1 cellular context compared by ENCODE assay signal in the genomic region with DNA sequence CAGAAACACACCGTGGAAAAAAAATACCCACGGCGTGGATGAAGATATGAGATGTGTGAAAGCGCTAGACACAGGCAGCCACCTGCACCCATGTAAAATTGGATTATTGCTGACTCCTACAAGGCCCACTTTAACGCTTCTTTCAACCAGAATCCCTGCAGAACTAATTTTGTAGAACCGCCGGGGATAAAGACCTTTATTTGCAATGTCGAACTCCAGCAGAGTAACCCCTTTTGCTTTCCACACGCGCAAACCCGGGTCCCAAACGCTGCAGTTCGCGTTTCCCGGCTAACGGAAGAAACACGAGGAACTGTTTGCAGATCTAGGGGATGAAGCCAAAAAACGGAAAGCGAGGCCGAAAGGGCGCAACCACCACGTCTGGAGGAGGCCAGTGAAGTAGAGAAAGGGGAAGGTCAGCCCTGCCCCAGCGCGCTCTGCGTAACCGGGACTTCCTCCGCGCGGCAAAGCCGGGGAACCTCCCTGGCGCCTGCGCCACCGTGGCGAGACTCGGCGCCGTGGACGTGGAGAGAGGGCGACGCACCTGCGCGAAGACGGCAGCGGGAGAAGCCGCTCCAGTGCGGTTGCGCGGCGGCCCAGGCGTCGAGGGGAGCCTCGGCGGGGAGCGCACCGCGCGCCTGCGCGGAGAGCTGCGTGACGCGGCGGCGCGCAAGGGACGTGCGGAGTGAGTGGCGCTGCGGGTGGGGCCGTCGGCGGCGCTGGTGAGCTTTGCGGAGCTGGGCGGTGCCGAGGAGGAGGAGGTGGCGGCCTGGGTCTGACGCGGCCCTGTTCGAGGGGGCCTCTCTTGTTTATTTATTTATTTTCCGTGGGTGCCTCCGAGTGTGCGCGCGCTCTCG.
TF ChIP-seq lines count a peak whose summit lies in the region.

A gene (plus strand): TSS at position 729 of the 854 bp plus-strand sequence. CDS start 295 bp downstream, outside the sequence.

TF ChIP-seq in HepG2, 621 proteins besides CTCF, POLR2A, EP300 and RAD21 (continued from another document and continues in another):
- TF ChIP-seq, protein P1, sequence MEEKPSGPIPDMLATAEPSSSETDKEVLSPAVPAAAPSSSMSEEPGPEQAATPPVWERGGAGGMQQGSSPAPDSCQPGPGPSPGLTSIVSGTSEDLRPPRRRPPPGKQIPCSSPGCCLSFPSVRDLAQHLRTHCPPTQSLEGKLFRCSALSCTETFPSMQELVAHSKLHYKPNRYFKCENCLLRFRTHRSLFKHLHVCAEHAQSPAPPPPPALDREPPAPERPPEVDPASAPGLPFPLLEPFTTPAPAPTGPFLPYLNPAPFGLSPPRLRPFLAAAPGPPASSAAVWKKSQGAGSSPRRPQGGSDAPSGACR (CRISPR knock-in tag; IDR thresholded peaks at IDR 0.05): no peak
- no peak for TF ChIP-seq PAWR (CRISPR knock-in tag; IDR thresholded peaks at IDR 0.05; ENCODE audit: borderline replicate concordance)
- peak; percentile 87; the same call in 1 of the 2 replicates for TF ChIP-seq ZFP41 (CRISPR knock-in tag; IDR thresholded peaks at IDR 0.05; ENCODE audit: borderline replicate concordance)
- TF ChIP-seq, protein P2, sequence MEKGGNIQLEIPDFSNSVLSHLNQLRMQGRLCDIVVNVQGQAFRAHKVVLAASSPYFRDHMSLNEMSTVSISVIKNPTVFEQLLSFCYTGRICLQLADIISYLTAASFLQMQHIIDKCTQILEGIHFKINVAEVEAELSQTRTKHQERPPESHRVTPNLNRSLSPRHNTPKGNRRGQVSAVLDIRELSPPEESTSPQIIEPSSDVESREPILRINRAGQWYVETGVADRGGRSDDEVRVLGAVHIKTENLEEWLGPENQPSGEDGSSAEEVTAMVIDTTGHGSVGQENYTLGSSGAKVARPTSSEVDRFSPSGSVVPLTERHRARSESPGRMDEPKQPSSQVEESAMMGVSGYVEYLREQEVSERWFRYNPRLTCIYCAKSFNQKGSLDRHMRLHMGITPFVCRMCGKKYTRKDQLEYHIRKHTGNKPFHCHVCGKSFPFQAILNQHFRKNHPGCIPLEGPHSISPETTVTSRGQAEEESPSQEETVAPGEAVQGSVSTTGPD (CRISPR knock-in tag; IDR thresholded peaks at IDR 0.05): peak; percentile 22; the same call in 1 of the 2 replicates
- TF ChIP-seq MTF1 (CRISPR knock-in tag; IDR thresholded peaks at IDR 0.05): no peak
- peak; percentile 91 for TF ChIP-seq YEATS4 (CRISPR knock-in tag; IDR thresholded peaks at IDR 0.05; ENCODE audit: borderline replicate concordance)
- TF ChIP-seq ISL2 (CRISPR knock-in tag; IDR thresholded peaks at IDR 0.05): peak; percentile 32
- TF ChIP-seq MIER3 (CRISPR knock-in tag; IDR thresholded peaks at IDR 0.05; ENCODE audit: borderline replicate concordance): peak; percentile 65; the same call in 1 of the 2 replicates
- TF ChIP-seq ZNF460 (CRISPR knock-in tag; IDR thresholded peaks at IDR 0.05; ENCODE audit: borderline replicate concordance): no peak
- TF ChIP-seq, protein P3, sequence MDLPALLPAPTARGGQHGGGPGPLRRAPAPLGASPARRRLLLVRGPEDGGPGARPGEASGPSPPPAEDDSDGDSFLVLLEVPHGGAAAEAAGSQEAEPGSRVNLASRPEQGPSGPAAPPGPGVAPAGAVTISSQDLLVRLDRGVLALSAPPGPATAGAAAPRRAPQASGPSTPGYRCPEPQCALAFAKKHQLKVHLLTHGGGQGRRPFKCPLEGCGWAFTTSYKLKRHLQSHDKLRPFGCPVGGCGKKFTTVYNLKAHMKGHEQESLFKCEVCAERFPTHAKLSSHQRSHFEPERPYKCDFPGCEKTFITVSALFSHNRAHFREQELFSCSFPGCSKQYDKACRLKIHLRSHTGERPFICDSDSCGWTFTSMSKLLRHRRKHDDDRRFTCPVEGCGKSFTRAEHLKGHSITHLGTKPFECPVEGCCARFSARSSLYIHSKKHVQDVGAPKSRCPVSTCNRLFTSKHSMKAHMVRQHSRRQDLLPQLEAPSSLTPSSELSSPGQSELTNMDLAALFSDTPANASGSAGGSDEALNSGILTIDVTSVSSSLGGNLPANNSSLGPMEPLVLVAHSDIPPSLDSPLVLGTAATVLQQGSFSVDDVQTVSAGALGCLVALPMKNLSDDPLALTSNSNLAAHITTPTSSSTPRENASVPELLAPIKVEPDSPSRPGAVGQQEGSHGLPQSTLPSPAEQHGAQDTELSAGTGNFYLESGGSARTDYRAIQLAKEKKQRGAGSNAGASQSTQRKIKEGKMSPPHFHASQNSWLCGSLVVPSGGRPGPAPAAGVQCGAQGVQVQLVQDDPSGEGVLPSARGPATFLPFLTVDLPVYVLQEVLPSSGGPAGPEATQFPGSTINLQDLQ (CRISPR knock-in tag; IDR thresholded peaks at IDR 0.05): peak; percentile 76; the same call in 1 of the 2 replicates
- 0 out of 2 replicates have a peak, but pooled peaks have one; percentile 75 for TF ChIP-seq ZNF296 (CRISPR knock-in tag; conservative IDR thresholded peaks at IDR 0.05)
- 0 out of 2 replicates have a peak, but pooled peaks have one; percentile 70 for TF ChIP-seq ZFYVE20 (CRISPR knock-in tag; IDR thresholded peaks at IDR 0.05; ENCODE audit: borderline replicate concordance, low read depth)
- TF ChIP-seq ZNF263 (CRISPR knock-in tag; IDR thresholded peaks at IDR 0.05): peak; percentile 38; the same call in 1 of the 2 replicates
- TF ChIP-seq ZMAT3 (CRISPR knock-in tag; conservative IDR thresholded peaks at IDR 0.05): 0 out of 2 replicates have a peak, but pooled peaks have one; percentile 60
- peak; percentile 84; the same call in 1 of the 2 replicates for TF ChIP-seq ZFP90 (CRISPR knock-in tag; IDR thresholded peaks at IDR 0.05; ENCODE audit: borderline replicate concordance)
- no peak for TF ChIP-seq ZNF552 (CRISPR knock-in tag; IDR thresholded peaks at IDR 0.05; ENCODE audit: borderline replicate concordance)
- TF ChIP-seq ZNF724P (CRISPR knock-in tag; IDR thresholded peaks at IDR 0.05; ENCODE audit: borderline replicate concordance): peak; percentile 97
- no peak for TF ChIP-seq DNMT3B (CRISPR knock-in tag; conservative IDR thresholded peaks at IDR 0.05)
- TF ChIP-seq, protein P4, sequence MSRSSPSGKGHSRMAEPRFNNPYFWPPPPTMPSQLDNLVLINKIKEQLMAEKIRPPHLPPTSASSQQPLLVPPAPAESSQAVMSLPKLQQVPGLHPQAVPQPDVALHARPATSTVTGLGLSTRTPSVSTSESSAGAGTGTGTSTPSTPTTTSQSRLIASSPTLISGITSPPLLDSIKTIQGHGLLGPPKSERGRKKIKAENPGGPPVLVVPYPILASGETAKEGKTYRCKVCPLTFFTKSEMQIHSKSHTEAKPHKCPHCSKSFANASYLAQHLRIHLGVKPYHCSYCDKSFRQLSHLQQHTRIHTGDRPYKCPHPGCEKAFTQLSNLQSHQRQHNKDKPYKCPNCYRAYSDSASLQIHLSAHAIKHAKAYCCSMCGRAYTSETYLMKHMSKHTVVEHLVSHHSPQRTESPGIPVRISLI (CRISPR knock-in tag; IDR thresholded peaks at IDR 0.05; ENCODE audit: borderline replicate concordance): 0 out of 2 replicates have a peak, but pooled peaks have one; percentile 17
- TF ChIP-seq ZNF34 (CRISPR knock-in tag; IDR thresholded peaks at IDR 0.05; ENCODE audit: borderline replicate concordance): no peak
- TF ChIP-seq ZFP36L1 (CRISPR knock-in tag; IDR thresholded peaks at IDR 0.05): 0 out of 2 replicates have a peak, but pooled peaks have one; percentile 68
- TF ChIP-seq, protein P5, sequence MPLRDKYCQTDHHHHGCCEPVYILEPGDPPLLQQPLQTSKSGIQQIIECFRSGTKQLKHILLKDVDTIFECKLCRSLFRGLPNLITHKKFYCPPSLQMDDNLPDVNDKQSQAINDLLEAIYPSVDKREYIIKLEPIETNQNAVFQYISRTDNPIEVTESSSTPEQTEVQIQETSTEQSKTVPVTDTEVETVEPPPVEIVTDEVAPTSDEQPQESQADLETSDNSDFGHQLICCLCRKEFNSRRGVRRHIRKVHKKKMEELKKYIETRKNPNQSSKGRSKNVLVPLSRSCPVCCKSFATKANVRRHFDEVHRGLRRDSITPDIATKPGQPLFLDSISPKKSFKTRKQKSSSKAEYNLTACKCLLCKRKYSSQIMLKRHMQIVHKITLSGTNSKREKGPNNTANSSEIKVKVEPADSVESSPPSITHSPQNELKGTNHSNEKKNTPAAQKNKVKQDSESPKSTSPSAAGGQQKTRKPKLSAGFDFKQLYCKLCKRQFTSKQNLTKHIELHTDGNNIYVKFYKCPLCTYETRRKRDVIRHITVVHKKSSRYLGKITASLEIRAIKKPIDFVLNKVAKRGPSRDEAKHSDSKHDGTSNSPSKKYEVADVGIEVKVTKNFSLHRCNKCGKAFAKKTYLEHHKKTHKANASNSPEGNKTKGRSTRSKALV (CRISPR knock-in tag; IDR thresholded peaks at IDR 0.05): peak; percentile 92
- TF ChIP-seq GATA4 (IDR thresholded peaks at IDR 0.05; ENCODE audit: borderline replicate concordance, low read depth): peak; percentile 29; the same call in 1 of the 2 replicates
- TF ChIP-seq, protein P6, sequence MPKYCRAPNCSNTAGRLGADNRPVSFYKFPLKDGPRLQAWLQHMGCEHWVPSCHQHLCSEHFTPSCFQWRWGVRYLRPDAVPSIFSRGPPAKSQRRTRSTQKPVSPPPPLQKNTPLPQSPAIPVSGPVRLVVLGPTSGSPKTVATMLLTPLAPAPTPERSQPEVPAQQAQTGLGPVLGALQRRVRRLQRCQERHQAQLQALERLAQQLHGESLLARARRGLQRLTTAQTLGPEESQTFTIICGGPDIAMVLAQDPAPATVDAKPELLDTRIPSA (CRISPR knock-in tag; IDR thresholded peaks at IDR 0.05; ENCODE audit: borderline replicate concordance): peak; percentile 98
- no peak for TF ChIP-seq RAD51 (IDR thresholded peaks at IDR 0.05; ENCODE audit: borderline replicate concordance)
- no peak for TF ChIP-seq HNRNPK (IDR thresholded peaks at IDR 0.05; ENCODE audit: low read depth, low read length, poor library complexity, severe bottlenecking)
- peak; percentile 45; the same call in 1 of the 2 replicates for TF ChIP-seq ZNF598 (CRISPR knock-in tag; IDR thresholded peaks at IDR 0.05; ENCODE audit: borderline replicate concordance)
- TF ChIP-seq POLR2AphosphoS5 (IDR thresholded peaks at IDR 0.05; ENCODE audit: low read depth, low read length): peak; percentile 90
- TF ChIP-seq RNF2 (conservative IDR thresholded peaks at IDR 0.05; ENCODE audit: low read depth): peak; percentile 90
- TF ChIP-seq ZFP37 (CRISPR knock-in tag; IDR thresholded peaks at IDR 0.05; ENCODE audit: borderline replicate concordance): no peak
- 0 out of 2 replicates have a peak, but pooled peaks have one; percentile 31 for TF ChIP-seq ZFP36L2 (CRISPR knock-in tag; IDR thresholded peaks at IDR 0.05)
- TF ChIP-seq ZNF468 (CRISPR knock-in tag; IDR thresholded peaks at IDR 0.05): peak; percentile 24; the same call in 1 of the 2 replicates
- TF ChIP-seq, protein P7, sequence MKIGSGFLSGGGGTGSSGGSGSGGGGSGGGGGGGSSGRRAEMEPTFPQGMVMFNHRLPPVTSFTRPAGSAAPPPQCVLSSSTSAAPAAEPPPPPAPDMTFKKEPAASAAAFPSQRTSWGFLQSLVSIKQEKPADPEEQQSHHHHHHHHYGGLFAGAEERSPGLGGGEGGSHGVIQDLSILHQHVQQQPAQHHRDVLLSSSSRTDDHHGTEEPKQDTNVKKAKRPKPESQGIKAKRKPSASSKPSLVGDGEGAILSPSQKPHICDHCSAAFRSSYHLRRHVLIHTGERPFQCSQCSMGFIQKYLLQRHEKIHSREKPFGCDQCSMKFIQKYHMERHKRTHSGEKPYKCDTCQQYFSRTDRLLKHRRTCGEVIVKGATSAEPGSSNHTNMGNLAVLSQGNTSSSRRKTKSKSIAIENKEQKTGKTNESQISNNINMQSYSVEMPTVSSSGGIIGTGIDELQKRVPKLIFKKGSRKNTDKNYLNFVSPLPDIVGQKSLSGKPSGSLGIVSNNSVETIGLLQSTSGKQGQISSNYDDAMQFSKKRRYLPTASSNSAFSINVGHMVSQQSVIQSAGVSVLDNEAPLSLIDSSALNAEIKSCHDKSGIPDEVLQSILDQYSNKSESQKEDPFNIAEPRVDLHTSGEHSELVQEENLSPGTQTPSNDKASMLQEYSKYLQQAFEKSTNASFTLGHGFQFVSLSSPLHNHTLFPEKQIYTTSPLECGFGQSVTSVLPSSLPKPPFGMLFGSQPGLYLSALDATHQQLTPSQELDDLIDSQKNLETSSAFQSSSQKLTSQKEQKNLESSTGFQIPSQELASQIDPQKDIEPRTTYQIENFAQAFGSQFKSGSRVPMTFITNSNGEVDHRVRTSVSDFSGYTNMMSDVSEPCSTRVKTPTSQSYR (CRISPR knock-in tag; IDR thresholded peaks at IDR 0.05; ENCODE audit: borderline replicate concordance): peak; percentile 62; the same call in 1 of the 2 replicates
- TF ChIP-seq, protein P8, sequence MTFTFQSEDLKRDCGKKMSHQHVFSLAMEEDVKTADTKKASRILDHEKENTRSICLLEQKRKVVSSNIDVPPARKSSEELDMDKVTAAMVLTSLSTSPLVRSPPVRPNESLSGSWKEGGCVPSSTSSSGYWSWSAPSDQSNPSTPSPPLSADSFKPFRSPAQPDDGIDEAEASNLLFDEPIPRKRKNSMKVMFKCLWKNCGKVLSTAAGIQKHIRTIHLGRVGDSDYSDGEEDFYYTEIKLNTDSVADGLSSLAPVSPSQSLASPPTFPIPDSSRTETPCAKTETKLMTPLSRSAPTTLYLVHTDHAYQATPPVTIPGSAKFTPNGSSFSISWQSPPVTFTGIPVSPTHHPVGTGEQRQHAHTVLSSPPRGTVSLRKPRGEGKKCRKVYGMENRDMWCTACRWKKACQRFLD (CRISPR knock-in tag; IDR thresholded peaks at IDR 0.05; ENCODE audit: borderline replicate concordance): no peak
- peak; percentile 91; the same call in 1 of the 2 replicates for TF ChIP-seq CCDC6 (CRISPR knock-in tag; IDR thresholded peaks at IDR 0.05)
- TF ChIP-seq ZNF431 (CRISPR knock-in tag; IDR thresholded peaks at IDR 0.05; ENCODE audit: borderline replicate concordance, low read depth): peak; percentile 96; the same call in 1 of the 2 replicates
- TF ChIP-seq RXRA (CRISPR knock-in tag; IDR thresholded peaks at IDR 0.05): peak; percentile 69; the same call in 1 of the 2 replicates
- no peak for TF ChIP-seq ZFP62 (CRISPR knock-in tag; IDR thresholded peaks at IDR 0.05)
- TF ChIP-seq NCOA5 (CRISPR knock-in tag; IDR thresholded peaks at IDR 0.05): 0 out of 2 replicates have a peak, but pooled peaks have one; percentile 36
- TF ChIP-seq, protein P9, sequence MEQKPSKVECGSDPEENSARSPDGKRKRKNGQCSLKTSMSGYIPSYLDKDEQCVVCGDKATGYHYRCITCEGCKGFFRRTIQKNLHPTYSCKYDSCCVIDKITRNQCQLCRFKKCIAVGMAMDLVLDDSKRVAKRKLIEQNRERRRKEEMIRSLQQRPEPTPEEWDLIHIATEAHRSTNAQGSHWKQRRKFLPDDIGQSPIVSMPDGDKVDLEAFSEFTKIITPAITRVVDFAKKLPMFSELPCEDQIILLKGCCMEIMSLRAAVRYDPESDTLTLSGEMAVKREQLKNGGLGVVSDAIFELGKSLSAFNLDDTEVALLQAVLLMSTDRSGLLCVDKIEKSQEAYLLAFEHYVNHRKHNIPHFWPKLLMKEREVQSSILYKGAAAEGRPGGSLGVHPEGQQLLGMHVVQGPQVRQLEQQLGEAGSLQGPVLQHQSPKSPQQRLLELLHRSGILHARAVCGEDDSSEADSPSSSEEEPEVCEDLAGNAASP (CRISPR knock-in tag; IDR thresholded peaks at IDR 0.05; ENCODE audit: borderline replicate concordance): peak; percentile 63; the same call in 1 of the 2 replicates
